ENCODE assay signal across 26 cellular contexts in the genomic region with DNA sequence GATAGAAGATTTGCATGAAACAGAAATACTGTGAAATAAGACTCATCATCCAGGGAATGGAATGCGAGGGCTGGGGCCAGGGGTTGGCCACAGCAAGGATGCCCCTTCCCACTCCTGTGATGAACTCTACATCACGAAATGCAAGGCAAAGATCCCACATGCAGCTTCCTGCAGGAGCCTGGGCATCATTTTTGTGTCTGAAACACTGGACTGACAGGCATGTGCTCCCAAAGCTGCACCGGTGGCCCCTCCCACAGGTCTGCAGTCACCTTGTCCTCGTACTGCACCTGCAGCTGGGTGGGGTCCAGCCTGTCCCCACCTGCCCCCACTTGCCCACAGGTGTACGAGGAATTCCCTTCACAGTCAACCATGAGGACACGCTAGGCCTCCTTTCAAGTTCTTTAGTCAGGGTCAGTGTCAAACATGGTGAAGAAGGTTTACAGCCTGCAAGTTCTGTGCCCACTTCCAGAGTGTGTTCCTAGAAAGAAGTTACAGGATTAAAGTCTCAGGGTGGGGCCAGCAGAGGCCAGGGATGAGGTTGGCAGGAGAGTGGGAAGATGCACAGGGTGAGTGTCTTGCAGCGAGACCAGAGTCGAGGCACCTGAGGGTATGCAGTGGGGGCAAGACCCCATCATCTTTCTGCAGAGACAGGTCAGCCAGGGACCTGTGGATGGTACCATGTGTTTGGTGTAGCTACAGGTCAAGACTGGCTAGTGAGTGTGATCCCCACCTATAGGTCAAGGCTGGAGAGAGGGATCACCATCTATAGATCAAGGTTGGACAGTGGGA.
DNase-seq lines count a peak whose midpoint lies in the region; ATAC-seq, FAIRE-seq and TF ChIP-seq lines count a peak whose summit lies in the region.
"Had no signal": no experiment of that assay in that cellular context is flagged by ENCODE, and none has a peak within 500 bp of the region (broad histone marks: within the 10 kb centered on the region; RNA-seq: fewer than 3 reads in every experiment).

No MANE protein-coding gene starts in this region.

- no peak overlapping the region for H3K9ac ChIP-seq in IMR-90 (ENCODE audit: low read depth, low read length)

- H2AK9ac ChIP-seq in IMR-90 (replicated peaks; ENCODE audit: low read depth, low read length, poor library complexity): no peak overlapping the region

- no peak overlapping the region for H3K23ac ChIP-seq in IMR-90 (ENCODE audit: low read depth, low read length)

- H3K4me1 ChIP-seq in IMR-90 (ENCODE audit: control insufficient read depth, insufficient read depth, low read length): no peaks in the 10 kb centered on the region
- H3K4me1 ChIP-seq: Caco-2, SJSA1 had no signal

- no peak overlapping the region for H3K18ac ChIP-seq in IMR-90 (ENCODE audit: low read depth, low read length)

- no peak overlapping the region for H4K5ac ChIP-seq in IMR-90 (ENCODE audit: low read depth, low read length)

- H2BK120ac ChIP-seq in IMR-90 (ENCODE audit: low read depth, low read length): no peak overlapping the region

- H3K27ac ChIP-seq in IMR-90 (ENCODE audit: insufficient read depth, low read length): no peak overlapping the region
- H3K27ac ChIP-seq: C4-2B, SJSA1 had no signal

- no peaks in the 10 kb centered on the region for H3K36me3 Mint-ChIP-seq in progenitor cell of endocrine pancreas (ENCODE audit: insufficient read depth)
- H3K36me3 Mint-ChIP-seq: CD8-positive, alpha-beta T cell had no signal

- dilution Hi-C loops in IMR-90 (cut with HindIII; ENCODE audit: low sequenced_read_pairs, unreplicated experiment): no loop called here

- H3K4me3 Mint-ChIP-seq in progenitor cell of endocrine pancreas (ENCODE audit: low read depth): no peak overlapping the region
- H3K4me3 Mint-ChIP-seq: B cell; CD8-positive, alpha-beta T cell; GM23338 had no signal

- TF ChIP-seq CTCF in IMR-90 (conservative IDR thresholded peaks at IDR 0.05; ENCODE audit: low read depth, low read length): no peak
- no peak for TF ChIP-seq CTCF in lower leg skin (IDR thresholded peaks at IDR 0.05)
- no peak for TF ChIP-seq CTCF in progenitor cell of endocrine pancreas (IDR thresholded peaks at IDR 0.05; ENCODE audit: unreplicated experiment)

- ATAC-seq in IMR-90 (ENCODE audit: low read depth): no peak
- no peak for ATAC-seq in HG02840 (IDR thresholded peaks at IDR 0.05; ENCODE audit: low FRiP score, unreplicated experiment)
- ATAC-seq: CD8-positive, alpha-beta T cell; GM23338; K562 had no signal

- no peaks in the 10 kb centered on the region for H3K36me3 ChIP-seq in IMR-90 (ENCODE audit: control insufficient read depth, insufficient read depth, low read length)
- H3K36me3 ChIP-seq: SJSA1 had no signal

- TF ChIP-seq POLR2A in IMR-90 (IDR thresholded peaks at IDR 0.05; ENCODE audit: low read depth, low read length): no peak
- TF ChIP-seq POLR2A in lower leg skin (IDR thresholded peaks at IDR 0.05): no peak
- TF ChIP-seq POLR2A in GM12892 (IDR thresholded peaks at IDR 0.05; ENCODE audit: low read depth, low read length): no peak

- H3K14ac ChIP-seq in IMR-90 (replicated peaks; ENCODE audit: low read depth, low read length): no peak overlapping the region

- in situ Hi-C loops in IMR-90 (cut with MboI; ENCODE audit: low sequenced_read_pairs): no loop called here

- DNase-seq in IMR-90 (no peak), ecto neural progenitor cell (ENCODE audit: low spot score) (peak; percentile 25), lower leg skin (ENCODE audit: low spot score in 2 of 2) (peak; percentile 7 to 64), progenitor cell of endocrine pancreas (ENCODE audit: low spot score, unreplicated experiment) (peak; percentile 0), AG08395 (ENCODE audit: low spot score) (no peak), GM12892 (ENCODE audit: insufficient read length) (no peak)
- DNase-seq in NK-92 treated with Interleukin-12 subunit alpha and Interleukin-12 subunit beta, amount 100 ng/mL, for 24 hours (lab: John Stamatoyannopoulos, UW): no peak
- DNase-seq: Caco-2, HCEC 1CT, Kasumi-1, NCI-H1092 treated with DMSO at 0.1 percent for 48 hours, NCI-H1436, NCI-H187, NCI-H2081 treated with DMSO at 0.1 percent for 48 hours, NCI-H524, NCI-H82, Right ventricle myocardium superior, RPMI8226 had no signal

- H3K27me3 ChIP-seq in IMR-90 (ENCODE audit: control insufficient read depth, insufficient read depth, low read length): no peaks in the 10 kb centered on the region
- H3K27me3 ChIP-seq: SJSA1 had no signal

- H3K4me3 ChIP-seq in IMR-90 (ENCODE audit: insufficient read depth, low read depth, low read length) (no peak overlapping the region), lower leg skin (ENCODE audit: low read depth, poor library complexity, severe bottlenecking) (no peak overlapping the region)
- H3K4me3 ChIP-seq: GM23338, K562, SJSA1 had no signal

- no peak overlapping the region for H4K8ac ChIP-seq in IMR-90 (ENCODE audit: low read depth in 2 of 2, low read length in 2 of 2)

- FAIRE-seq in GM12892 (lab: Jason Lieb, UNC): no peak
- FAIRE-seq: G401.6, K562 had no signal

- H3K27me3 Mint-ChIP-seq in progenitor cell of endocrine pancreas: peaks cover 54% of the 10 kb centered on the region
- H3K27me3 Mint-ChIP-seq: B cell had no signal

- CTCF ChIA-PET in IMR-90 (lab: Yijun Ruan, JAX): no interaction called here

- no peaks in the 10 kb centered on the region for H4K20me1 ChIP-seq in IMR-90 (ENCODE audit: insufficient read depth, low read length)

- TF ChIP-seq RAD21 in IMR-90 (IDR thresholded peaks at IDR 0.05; ENCODE audit: low read length): no peak

- intact Hi-C loops in IMR-90 (cut with micrococcal nuclease) (loop anchor here (5.0 kb wide), 1 partner anchor 396 kb away; no protein-coding TSS in a partner anchor), lower leg skin (cut with DNase I; ENCODE audit: low total_unique reads) (loop anchor here (5.0 kb wide), 1 partner anchor 1466 kb away; no protein-coding TSS in a partner anchor)

- H2BK15ac ChIP-seq in IMR-90 (ENCODE audit: low read depth, low read length): no peak overlapping the region

- no peak overlapping the region for H2AK5ac ChIP-seq in IMR-90 (ENCODE audit: low read depth, low read length)

- H3K27ac Mint-ChIP-seq in progenitor cell of endocrine pancreas: no peak overlapping the region
- H3K27ac Mint-ChIP-seq: B cell; CD8-positive, alpha-beta T cell; GM23338 had no signal

- no peak overlapping the region for H3K4me2 ChIP-seq in IMR-90 (ENCODE audit: low read depth, low read length)
- H3K4me2 ChIP-seq: GM23338 had no signal

- H2AFZ ChIP-seq in IMR-90 (replicated peaks; ENCODE audit: low read length, poor library complexity): peak overlapping the region; percentile 41
- H2AFZ ChIP-seq: GM23338 had no signal

- H3K4ac ChIP-seq in IMR-90 (ENCODE audit: low read depth, low read length): no peak overlapping the region

- no TSS peak for BruUV-seq in IMR-90 (replicated peaks; lab: Mats Ljungman, UMichigan)

- peaks cover 50% of the 10 kb centered on the region for H3K9me3 ChIP-seq in IMR-90 (ENCODE audit: control insufficient read depth, insufficient read depth, low read length)
- H3K9me3 ChIP-seq: Caco-2 had no signal

- H2BK20ac ChIP-seq in IMR-90 (ENCODE audit: low read depth, low read length): no peak overlapping the region

- H3K4me1 Mint-ChIP-seq in progenitor cell of endocrine pancreas (ENCODE audit: low read depth): peaks cover 4% of the 10 kb centered on the region
- H3K4me1 Mint-ChIP-seq: B cell had no signal

- H4K91ac ChIP-seq in IMR-90 (ENCODE audit: insufficient read depth, low read depth, low read length): no peak overlapping the region

- H3K56ac ChIP-seq in IMR-90 (ENCODE audit: extremely low read depth, insufficient read depth, low read length): no peak overlapping the region

- H2BK5ac ChIP-seq in IMR-90 (ENCODE audit: low read depth, low read length, poor library complexity, severe bottlenecking): no peak overlapping the region

- no peaks in the 10 kb centered on the region for H3K9me1 ChIP-seq in IMR-90 (ENCODE audit: insufficient read depth, low read length)

- no peaks in the 10 kb centered on the region for H3K79me1 ChIP-seq in IMR-90 (ENCODE audit: low read depth in 1 of 2, low read length in 2 of 2)

- no peaks in the 10 kb centered on the region for H3K9me3 Mint-ChIP-seq in progenitor cell of endocrine pancreas (ENCODE audit: low read depth)
- H3K9me3 Mint-ChIP-seq: CD8-positive, alpha-beta T cell; GM23338 had no signal

- POLR2A ChIA-PET in IMR-90 (lab: Charles Lee; ENCODE audit: unreplicated experiment): no interaction called here

- WGBS in IMR-90 (ENCODE audit: extremely low coverage in 2 of 2, insufficient read length in 1 of 2), 2 experiments: 42% methylated on average over 2 of the region's 8 CpGs; no CpG with 5 or more reads in 1 of the 2 experiments
- 59 to 63% methylated on average over 8 of the region's 8 CpGs for WGBS in lower leg skin, 2 donors

TF ChIP-seq in IMR-90, 13 proteins besides CTCF, POLR2A, EP300 and RAD21:
- no peak for TF ChIP-seq MAZ (IDR thresholded peaks at IDR 0.05; ENCODE audit: borderline replicate concordance, low read depth, low read length)
- no peak for TF ChIP-seq SMC3 (IDR thresholded peaks at IDR 0.05; ENCODE audit: low read depth, low read length)
- TF ChIP-seq, protein P1, sequence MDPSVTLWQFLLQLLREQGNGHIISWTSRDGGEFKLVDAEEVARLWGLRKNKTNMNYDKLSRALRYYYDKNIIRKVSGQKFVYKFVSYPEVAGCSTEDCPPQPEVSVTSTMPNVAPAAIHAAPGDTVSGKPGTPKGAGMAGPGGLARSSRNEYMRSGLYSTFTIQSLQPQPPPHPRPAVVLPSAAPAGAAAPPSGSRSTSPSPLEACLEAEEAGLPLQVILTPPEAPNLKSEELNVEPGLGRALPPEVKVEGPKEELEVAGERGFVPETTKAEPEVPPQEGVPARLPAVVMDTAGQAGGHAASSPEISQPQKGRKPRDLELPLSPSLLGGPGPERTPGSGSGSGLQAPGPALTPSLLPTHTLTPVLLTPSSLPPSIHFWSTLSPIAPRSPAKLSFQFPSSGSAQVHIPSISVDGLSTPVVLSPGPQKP (IDR thresholded peaks at IDR 0.05; ENCODE audit: borderline replicate concordance, low read depth, low read length): no peak
- TF ChIP-seq, protein P2, sequence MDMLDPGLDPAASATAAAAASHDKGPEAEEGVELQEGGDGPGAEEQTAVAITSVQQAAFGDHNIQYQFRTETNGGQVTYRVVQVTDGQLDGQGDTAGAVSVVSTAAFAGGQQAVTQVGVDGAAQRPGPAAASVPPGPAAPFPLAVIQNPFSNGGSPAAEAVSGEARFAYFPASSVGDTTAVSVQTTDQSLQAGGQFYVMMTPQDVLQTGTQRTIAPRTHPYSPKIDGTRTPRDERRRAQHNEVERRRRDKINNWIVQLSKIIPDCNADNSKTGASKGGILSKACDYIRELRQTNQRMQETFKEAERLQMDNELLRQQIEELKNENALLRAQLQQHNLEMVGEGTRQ (IDR thresholded peaks at IDR 0.05; ENCODE audit: low read depth, low read length): no peak
- TF ChIP-seq FOS (IDR thresholded peaks at IDR 0.05; ENCODE audit: low read depth, low read length): no peak
- no peak for TF ChIP-seq RFX5 (IDR thresholded peaks at IDR 0.05; ENCODE audit: low read depth, low read length)
- no peak for TF ChIP-seq MXI1 (IDR thresholded peaks at IDR 0.05; ENCODE audit: borderline replicate concordance, low read depth, low read length)
- no peak for TF ChIP-seq MAFK (IDR thresholded peaks at IDR 0.05; ENCODE audit: low read depth, low read length)
- no peak for TF ChIP-seq BHLHE40 (IDR thresholded peaks at IDR 0.05; ENCODE audit: low read depth, low read length)
TF ChIP-seq in IMR-90: peak in this region for 0.

Comparison
In these comparisons a context has a peak if more than half of its experiments do, and no peak if none do; other contexts are left out.
1. DNase-seq: peak in ecto neural progenitor cell (single experiment), lower leg skin (2 of 2) and progenitor cell of endocrine pancreas (single experiment); none in IMR-90 (single experiment), NK-92 treated with Interleukin-12 subunit alpha and Interleukin-12 subunit beta, amount 100 ng/mL, for 24 hours (single experiment), AG08395 (single experiment) and GM12892 (single experiment).